Comparison of ENCODE assay signal across 20 cellular contexts in the genomic region with DNA sequence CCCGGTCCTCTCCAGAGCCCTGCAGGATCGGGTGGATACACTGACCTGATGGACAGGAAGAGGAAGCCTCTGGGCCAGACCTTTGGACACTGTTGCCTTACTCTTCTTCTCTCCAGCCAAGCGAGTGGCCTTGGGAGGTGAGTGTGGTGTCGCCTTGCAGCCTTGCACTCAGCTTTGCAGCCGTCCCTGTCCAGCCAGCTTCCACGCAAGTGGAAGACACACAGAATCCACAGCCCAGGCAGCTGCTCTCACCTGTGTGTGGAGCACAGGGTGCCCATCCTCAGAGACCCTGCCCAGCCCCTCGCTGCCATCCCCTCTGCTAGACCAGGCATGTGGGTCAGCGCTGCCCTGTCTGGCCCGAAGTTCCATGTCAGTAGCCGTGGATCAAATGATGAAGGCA.
"Had no signal": no experiment of that assay in that cellular context is flagged by ENCODE, and none has a peak within 500 bp of the region (broad histone marks: within the 10 kb centered on the region; RNA-seq: fewer than 3 reads in every experiment).

No MANE protein-coding gene starts in this region.

- DNase-seq: cortex of kidney; effector CD8-positive, alpha-beta T cell; heart right ventricle; hypothalamus; left ventricle myocardium superior; naive thymus-derived CD8-positive, alpha-beta T cell; retina; sigmoid colon; stimulated activated CD4-positive, alpha-beta T cell treated with anti-CD3 and anti-CD28 coated beads, Interleukin-12 subunit alpha, Interleukin-12 subunit beta, amount 100 ng/mL, for 4 hours; stimulated activated naive CD8-positive, alpha-beta T cell treated with anti-CD3 and anti-CD28 coated beads, Interleukin-15, Interleukin-2, amounts not matched to agents 100 U/mL and 50 U/mL, for 24 hours; thyroid gland had no signal

- H3K9me3 ChIP-seq: mucosa of descending colon, pancreas, prostate gland, suprapubic skin, thyroid gland had no signal

- H3K27ac ChIP-seq: dorsolateral prefrontal cortex, heart right ventricle, pancreas, prostate gland, sigmoid colon, skin epidermis, suprapubic skin, thyroid gland had no signal

- H3K4me1 ChIP-seq: pancreas, prostate gland, sigmoid colon, suprapubic skin, thyroid gland had no signal

- FAIRE-seq: endometrium, frontal cortex, islet of Langerhans, pancreas had no signal

- H3K27me3 ChIP-seq: dorsolateral prefrontal cortex, heart right ventricle, pancreas, sigmoid colon, suprapubic skin, thyroid gland had no signal

- H3K4me3 ChIP-seq: dorsolateral prefrontal cortex, heart right ventricle, mucosa of descending colon, pancreas, prostate gland, sigmoid colon, skin epidermis, suprapubic skin, thyroid gland had no signal

- H3K36me3 ChIP-seq: pancreas, prostate gland, sigmoid colon, suprapubic skin, thyroid gland had no signal
